Comparison of ENCODE assay signal across 17 cellular contexts in genomic region chr1:237390798-237391197, GRCh38.
"Had no signal": no experiment of that assay in that cellular context is flagged by ENCODE, and none has a peak within 500 bp of the region (broad histone marks: within the 10 kb centered on the region; RNA-seq: fewer than 3 reads in every experiment).

No MANE protein-coding gene starts in this region.

- H3K9me3 Mint-ChIP-seq: activated T-helper 17 cell treated with anti-CD3 and anti-CD28 coated beads, Interleukin-2, amount 50 U/mL, for 72 hours; natural killer cell treated with Interleukin-12 subunit alpha and Interleukin-12 subunit beta and Interleukin-15 and Interleukin-18, amount 100 ng/mL, for 72 hours; type B pancreatic cell had no signal

- H3K27ac ChIP-seq: foreskin keratinocyte, VCaP had no signal

- H3K36me3 Mint-ChIP-seq: natural killer cell treated with Interleukin-12 subunit alpha and Interleukin-12 subunit beta and Interleukin-15 and Interleukin-18, amount 100 ng/mL, for 72 hours; type B pancreatic cell had no signal

- H3K4me1 ChIP-seq: foreskin keratinocyte had no signal

- H3K27ac Mint-ChIP-seq: activated T-helper 17 cell treated with anti-CD3 and anti-CD28 coated beads, Interleukin-2, amount 50 U/mL, for 72 hours; natural killer cell treated with Interleukin-12 subunit alpha and Interleukin-12 subunit beta and Interleukin-15 and Interleukin-18, amount 100 ng/mL, for 72 hours; type B pancreatic cell had no signal

- DNase-seq: activated CD4-positive, alpha-beta T cell treated with anti-CD3 and anti-CD28 coated beads for 1 hour; activated CD4-positive, alpha-beta T cell treated with anti-CD3 and anti-CD28 coated beads, Interleukin-2, amount 50 U/mL, for 4 hours; activated naive CD4-positive, alpha-beta T cell treated with Interleukin-2 at 50 U/mL for 16 hours; head of caudate nucleus; right cardiac atrium; small intestine; stimulated activated naive CD8-positive, alpha-beta T cell treated with anti-CD3 and anti-CD28 coated beads, Interleukin-15, Interleukin-2, amounts not matched to agents 100 U/mL and 50 U/mL, for 24 hours; T1000 had no signal

- ATAC-seq: activated T-helper 17 cell treated with anti-CD3 and anti-CD28 coated beads, Interleukin-2, amount 50 U/mL, for 72 hours; esophagus mucosa; foreskin keratinocyte; natural killer cell treated with Interleukin-12 subunit alpha and Interleukin-12 subunit beta and Interleukin-15 and Interleukin-18, amount 100 ng/mL, for 72 hours; stimulated activated naive CD8-positive, alpha-beta T cell treated with anti-CD3 and anti-CD28 coated beads, Interleukin-15, Interleukin-2, amounts not matched to agents 100 U/mL and 50 U/mL, for 24 hours had no signal

- H3K4me1 Mint-ChIP-seq: activated T-helper 17 cell treated with anti-CD3 and anti-CD28 coated beads, Interleukin-2, amount 50 U/mL, for 72 hours had no signal

- H3K4me3 Mint-ChIP-seq: activated T-helper 17 cell treated with anti-CD3 and anti-CD28 coated beads, Interleukin-2, amount 50 U/mL, for 72 hours; natural killer cell treated with Interleukin-12 subunit alpha and Interleukin-12 subunit beta and Interleukin-15 and Interleukin-18, amount 100 ng/mL, for 72 hours; type B pancreatic cell had no signal

- H3K27me3 ChIP-seq: foreskin keratinocyte had no signal

- FAIRE-seq: astrocyte, colon, endometrium, small intestine had no signal
